In genomic region chr2:6866239-6866745, GRCh38 we compare ENCODE assay signal across 7 cellular contexts. TPM values are rescaled to one million over a fixed set of nuclear protein-coding genes. Genes with fewer than 3 reads are reported as not detected.
DNase-seq lines count a peak whose midpoint lies in the region; ATAC-seq, FAIRE-seq and TF ChIP-seq lines count a peak whose summit lies in the region.

No MANE protein-coding gene starts in this region.

- no peak overlapping the region for H2BK5ac ChIP-seq in IMR-90 (ENCODE audit: low read depth, low read length, poor library complexity, severe bottlenecking)

- intact Hi-C loops in IMR-90 (cut with micrococcal nuclease) (no loop called here), HepG2 (cut with micrococcal nuclease; ENCODE audit: unreplicated experiment) (no loop called here)

- DNase-seq in GDM1 (lab: John Stamatoyannopoulos, UW) (peak; percentile 53), IMR-90 (peak; percentile 3), SK-N-MC (ENCODE audit: low read depth, low spot score) (no peak), HepG2 (ENCODE audit: low spot score) (peak; percentile 24)
- DNase-seq in central memory CD4-positive, alpha-beta T cell: peak; percentile 29

- H3K36me3 Mint-ChIP-seq in stimulated activated naive CD8-positive, alpha-beta T cell treated with anti-CD3 and anti-CD28 coated beads, Interleukin-15, Interleukin-2, amounts not matched to agents 100 ng/mL and 50 ng/mL, for 24 hours (ENCODE audit: low read depth): peaks cover 11% of the 10 kb centered on the region

- H3K27ac ChIP-seq in IMR-90 (ENCODE audit: insufficient read depth, low read length) (no peak overlapping the region), SK-N-MC (no peak overlapping the region), HepG2 (ENCODE audit: extremely low read length, insufficient read depth, low read length) (no peak overlapping the region)

- peak; percentile 92 for FAIRE-seq in HepG2 (lab: Jason Lieb, UNC)

- H3K79me2 ChIP-seq in HepG2 (ENCODE audit: insufficient read depth, low read length): no peaks in the 10 kb centered on the region

- no peak overlapping the region for H2BK20ac ChIP-seq in IMR-90 (ENCODE audit: low read depth, low read length)

- H3K4me2 ChIP-seq in IMR-90 (ENCODE audit: low read depth, low read length) (peak overlapping the region; percentile 81), HepG2 (ENCODE audit: low read depth, low read length) (peak overlapping the region; percentile 83)

- H4K20me1 ChIP-seq in IMR-90 (ENCODE audit: insufficient read depth, low read length) (no peaks in the 10 kb centered on the region), HepG2 (ENCODE audit: insufficient read depth, low read length) (no peaks in the 10 kb centered on the region)

- H2BK15ac ChIP-seq in IMR-90 (ENCODE audit: low read depth, low read length): no peak overlapping the region

- H3K79me1 ChIP-seq in IMR-90 (ENCODE audit: low read depth in 1 of 2, low read length in 2 of 2): no peaks in the 10 kb centered on the region

- peak overlapping the region; percentile 85 for H2AFZ ChIP-seq in IMR-90 (replicated peaks; ENCODE audit: low read length, poor library complexity)
- H2AFZ ChIP-seq in HepG2 (ENCODE audit: low read length): no peak overlapping the region

- H3K4me3 ChIP-seq in IMR-90 (ENCODE audit: insufficient read depth, low read depth, low read length) (peak overlapping the region; percentile 61), SK-N-MC (peak overlapping the region; percentile 74), HepG2 (replicated peaks in 1 of 3; ENCODE audit: insufficient read depth in 1 of 3, low read depth in 2 of 3, low read length in 3 of 3) (peak overlapping the region; percentile 65 to 75 (median 70); a peak in 5 of 6 replicates)

- WGBS in IMR-90 (ENCODE audit: extremely low coverage in 2 of 2, insufficient read length in 1 of 2), 2 experiments: no CpG with 5 or more reads among the region's 10 CpGs
- 7% methylated on average over 9 of the region's 10 CpGs for WGBS in HepG2 (ENCODE audit: low lambda C conversion rate)

- no peaks in the 10 kb centered on the region for H3K36me3 ChIP-seq in IMR-90 (ENCODE audit: control insufficient read depth, insufficient read depth, low read length)
- H3K36me3 ChIP-seq in SK-N-MC (ENCODE audit: insufficient read depth, low read length): no peaks in the 10 kb centered on the region; the same call in 1 of the 2 replicates
- no peaks in the 10 kb centered on the region for H3K36me3 ChIP-seq in HepG2 (replicated peaks in 1 of 2; ENCODE audit: control insufficient read depth in 1 of 2, insufficient read depth in 2 of 2, low read length in 2 of 2)

- peaks cover 12% of the 10 kb centered on the region for H3K27me3 ChIP-seq in IMR-90 (ENCODE audit: control insufficient read depth, insufficient read depth, low read length)
- peaks cover 0 to 37% of the 10 kb centered on the region in 2 experiments; a peak in 3 of 5 replicates for H3K27me3 ChIP-seq in HepG2 (ENCODE audit: control insufficient read depth in 1 of 2, insufficient read depth in 2 of 2, low read length in 2 of 2)

- H3K23ac ChIP-seq in IMR-90 (ENCODE audit: low read depth, low read length): no peak overlapping the region

- TF ChIP-seq CTCF in IMR-90 (conservative IDR thresholded peaks at IDR 0.05; ENCODE audit: low read depth, low read length) (no peak), HepG2 (CRISPR knock-in tag; IDR thresholded peaks at IDR 0.05) (peak; percentile 61)

- no peak overlapping the region for H3K56ac ChIP-seq in IMR-90 (ENCODE audit: extremely low read depth, insufficient read depth, low read length)

- in situ Hi-C loops in IMR-90 (cut with MboI; ENCODE audit: low sequenced_read_pairs) (no loop called here), HepG2 (cut with HindIII; ENCODE audit: extremely low pct_ligation_motif_present, low pct_unique_long_range_greater_than_20kb) (no loop called here)

- H3K27me3 Mint-ChIP-seq in stimulated activated naive CD8-positive, alpha-beta T cell treated with anti-CD3 and anti-CD28 coated beads, Interleukin-15, Interleukin-2, amounts not matched to agents 100 ng/mL and 50 ng/mL, for 24 hours: no peaks in the 10 kb centered on the region

- no peak for TF ChIP-seq EP300 in HepG2 (IDR thresholded peaks at IDR 0.05; ENCODE audit: low read depth in 2 of 2, low read length in 2 of 2)
- TF ChIP-seq EP300 in HepG2 (CRISPR knock-in tag; IDR thresholded peaks at IDR 0.05; ENCODE audit: borderline replicate concordance): no peak

- no peak overlapping the region for H2BK120ac ChIP-seq in IMR-90 (ENCODE audit: low read depth, low read length)

- POLR2A ChIA-PET in IMR-90 (lab: Charles Lee; ENCODE audit: unreplicated experiment) (no interaction called here), HepG2 (lab: Yijun Ruan, JAX) (interaction anchor here (1.1 kb wide), 1 partner anchor 55 kb away, joined by 3 read pairs; no protein-coding TSS in a partner anchor)

- H4K91ac ChIP-seq in IMR-90 (ENCODE audit: insufficient read depth, low read depth, low read length): no peak overlapping the region

- CTCF ChIA-PET in IMR-90 (lab: Yijun Ruan, JAX): no interaction called here
- CTCF ChIA-PET in HepG2 (lab: Yijun Ruan, JAX; ENCODE audit: low intra/inter-chr PET ratio, low total read pairs): interaction anchor here (1.2 kb wide), 1 partner anchor 37 kb away, joined by 4 read pairs; no protein-coding TSS in a partner anchor

- no peaks in the 10 kb centered on the region for H3K9me1 ChIP-seq in IMR-90 (ENCODE audit: insufficient read depth, low read length)

- no peak overlapping the region for H3K18ac ChIP-seq in IMR-90 (ENCODE audit: low read depth, low read length)

- no TSS peak for BruUV-seq in IMR-90 (replicated peaks; lab: Mats Ljungman, UMichigan)
- BruUV-seq in HepG2 (replicated peaks; lab: Mats Ljungman, UMichigan): no TSS peak

- H3K27ac Mint-ChIP-seq in stimulated activated naive CD8-positive, alpha-beta T cell treated with anti-CD3 and anti-CD28 coated beads, Interleukin-15, Interleukin-2, amounts not matched to agents 100 ng/mL and 50 ng/mL, for 24 hours: peak overlapping the region; percentile 90

- no peak overlapping the region for H2AK5ac ChIP-seq in IMR-90 (ENCODE audit: low read depth, low read length)

- no peak overlapping the region for H3K14ac ChIP-seq in IMR-90 (replicated peaks; ENCODE audit: low read depth, low read length)

- peak overlapping the region; percentile 87 for H3K4me3 Mint-ChIP-seq in stimulated activated naive CD8-positive, alpha-beta T cell treated with anti-CD3 and anti-CD28 coated beads, Interleukin-15, Interleukin-2, amounts not matched to agents 100 ng/mL and 50 ng/mL, for 24 hours

- no peak overlapping the region for H3K4ac ChIP-seq in IMR-90 (ENCODE audit: low read depth, low read length)

- TF ChIP-seq RAD21 in IMR-90 (IDR thresholded peaks at IDR 0.05; ENCODE audit: low read length) (no peak), HepG2 (CRISPR knock-in tag; IDR thresholded peaks at IDR 0.05) (no peak)

- H3K9me3 ChIP-seq in IMR-90 (ENCODE audit: control insufficient read depth, insufficient read depth, low read length): no peaks in the 10 kb centered on the region
- H3K9me3 ChIP-seq in SK-N-MC (ENCODE audit: low read depth, low read length): no peaks in the 10 kb centered on the region
- no peaks in the 10 kb centered on the region for H3K9me3 ChIP-seq in HepG2 (ENCODE audit: low read length)

- H3K4me1 ChIP-seq in IMR-90 (ENCODE audit: control insufficient read depth, insufficient read depth, low read length): peaks cover 2% of the 10 kb centered on the region; the same call in 1 of the 2 replicates
- H3K4me1 ChIP-seq in HepG2 (ENCODE audit: insufficient read depth, low read length): peaks cover 19% of the 10 kb centered on the region

- dilution Hi-C loops in IMR-90 (cut with HindIII; ENCODE audit: low sequenced_read_pairs, unreplicated experiment): no loop called here

- H3K9ac ChIP-seq in IMR-90 (ENCODE audit: low read depth, low read length) (no peak overlapping the region), SK-N-MC (ENCODE audit: insufficient read length) (peak overlapping the region; percentile 74), HepG2 (ENCODE audit: insufficient read depth, low read depth, low read length) (no peak overlapping the region)

- peak; percentile 36 for ATAC-seq in GM21515 (IDR thresholded peaks at IDR 0.05; ENCODE audit: unreplicated experiment)
- ATAC-seq in IMR-90 (ENCODE audit: low read depth): no peak
- peak; percentile 76 for ATAC-seq in HepG2

- no peaks in the 10 kb centered on the region for H3K9me3 Mint-ChIP-seq in stimulated activated naive CD8-positive, alpha-beta T cell treated with anti-CD3 and anti-CD28 coated beads, Interleukin-15, Interleukin-2, amounts not matched to agents 100 ng/mL and 50 ng/mL, for 24 hours

- peaks cover 27% of the 10 kb centered on the region for H3K4me1 Mint-ChIP-seq in stimulated activated naive CD8-positive, alpha-beta T cell treated with anti-CD3 and anti-CD28 coated beads, Interleukin-15, Interleukin-2, amounts not matched to agents 100 ng/mL and 50 ng/mL, for 24 hours (ENCODE audit: low read depth)

- H4K5ac ChIP-seq in IMR-90 (ENCODE audit: low read depth, low read length): no peak overlapping the region

- no peak overlapping the region for H4K8ac ChIP-seq in IMR-90 (ENCODE audit: low read depth in 2 of 2, low read length in 2 of 2)

- no peak overlapping the region for H2AK9ac ChIP-seq in IMR-90 (replicated peaks; ENCODE audit: low read depth, low read length, poor library complexity)

- no peak for TF ChIP-seq POLR2A in IMR-90 (IDR thresholded peaks at IDR 0.05; ENCODE audit: low read depth, low read length)
- TF ChIP-seq POLR2A in HepG2 (IDR thresholded peaks at IDR 0.05; ENCODE audit: insufficient read depth in 1 of 2, low read depth in 2 of 2, low read length in 2 of 2): no peak

RNA-seq across cellular contexts. Expression of gene CMPK2, which starts 0.6 kb away (rescaled TPM):
- total RNA-seq in IMR-90 (2012; rRNA removed) (0.18 and 0.28 TPM in 2 replicates), HepG2 (2016; rRNA removed; fragmentation: Illumina TruSeq; extraction: Trizol) (0.58 and 1.0 TPM in 2 replicates)
- polyA plus RNA-seq in IMR-90 (2012; rRNA removed) (0.03 and 0.11 TPM in 2 replicates), HepG2 (2011; rRNA removed) (0.04 and 0.16 TPM in 2 replicates)
- 0.02 TPM in 1 of 2 replicates, not detected in the other for polyA plus RNA-seq in IMR-90 (2012; cell fraction: cytosol; rRNA removed)
- polyA plus RNA-seq in IMR-90 (2012; cell fraction: nucleus; rRNA removed; ENCODE audit: low replicate concordance): 0.05 and 0.07 TPM in 2 replicates
- total RNA-seq in HepG2 (2016; cell fraction: cytosol; rRNA removed; fragmentation: Illumina TruSeq; extraction: Trizol; ENCODE audit: low read depth): 0.10 and 0.35 TPM in 2 replicates
- total RNA-seq in HepG2 (2016; cell fraction: insoluble cytoplasmic fraction; rRNA removed; fragmentation: Illumina TruSeq; extraction: Trizol): 0.88 and 0.89 TPM in 2 replicates
- total RNA-seq in HepG2 (2016; cell fraction: membrane; rRNA removed; fragmentation: Illumina TruSeq; extraction: Trizol): 0.34 and 0.48 TPM in 2 replicates
- total RNA-seq in HepG2 (2016; cell fraction: nucleus; rRNA removed; fragmentation: Illumina TruSeq; extraction: Trizol): 0.34 and 0.44 TPM in 2 replicates
- polyA plus RNA-seq in HepG2 (2011; cell fraction: cytosol; rRNA removed): 0.05 and 0.08 TPM in 2 replicates
- polyA plus RNA-seq in HepG2 (2011; cell fraction: nucleus; rRNA removed): not detected in 2 replicates
- 0.20 TPM in 1 of 2 replicates, not detected in the other for polyA plus RNA-seq in HepG2 (2012)
- polyA plus RNA-seq in HepG2 (2016; cell fraction: cytosol; fragmentation: Illumina TruSeq; extraction: Trizol; ENCODE audit: low read depth): 0.07 and 0.27 TPM in 2 replicates
- 0.84 and 1.0 TPM in 2 replicates for polyA plus RNA-seq in HepG2 (2016; cell fraction: insoluble cytoplasmic fraction; fragmentation: Illumina TruSeq; extraction: Trizol; ENCODE audit: low read depth)
- polyA plus RNA-seq in HepG2 (2016; cell fraction: membrane; fragmentation: Illumina TruSeq; extraction: Trizol; ENCODE audit: low read depth): 0.23 and 0.33 TPM in 2 replicates
- polyA plus RNA-seq in HepG2 (2016; cell fraction: nucleus; fragmentation: Illumina TruSeq; extraction: Trizol; ENCODE audit: insufficient read depth, low read depth): 0.55 and 0.74 TPM in 2 replicates
- 0.28 TPM in 1 of 2 replicates, not detected in the other for polyA minus RNA-seq in HepG2 (2011; rRNA and poly(A)+ RNA removed; ENCODE audit: low replicate concordance)
- polyA minus RNA-seq in HepG2 (2011; cell fraction: cytosol; rRNA and poly(A)+ RNA removed): not detected in 2 replicates
- polyA minus RNA-seq in HepG2 (2011; cell fraction: nucleus; rRNA and poly(A)+ RNA removed): 0.77 TPM in 1 of 2 replicates, not detected in the other

RNA-seq across cellular contexts. Expression of gene RSAD2, which starts 11.3 kb away (rescaled TPM):
- not detected in 2 replicates for total RNA-seq in IMR-90 (2012; rRNA removed)
- not detected in 2 replicates for polyA plus RNA-seq in IMR-90 (2012; rRNA removed)
- not detected in 2 replicates for polyA plus RNA-seq in IMR-90 (2012; cell fraction: cytosol; rRNA removed)
- polyA plus RNA-seq in IMR-90 (2012; cell fraction: nucleus; rRNA removed; ENCODE audit: low replicate concordance): not detected in 2 replicates
- 0.06 and 0.11 TPM in 2 replicates for total RNA-seq in HepG2 (2016; rRNA removed; fragmentation: Illumina TruSeq; extraction: Trizol)
- 0.09 and 0.10 TPM in 2 replicates for total RNA-seq in HepG2 (2016; cell fraction: cytosol; rRNA removed; fragmentation: Illumina TruSeq; extraction: Trizol; ENCODE audit: low read depth)
- not detected in 2 replicates for total RNA-seq in HepG2 (2016; cell fraction: insoluble cytoplasmic fraction; rRNA removed; fragmentation: Illumina TruSeq; extraction: Trizol)
- not detected in 2 replicates for total RNA-seq in HepG2 (2016; cell fraction: membrane; rRNA removed; fragmentation: Illumina TruSeq; extraction: Trizol)
- 0.25 TPM in 1 of 2 replicates, not detected in the other for total RNA-seq in HepG2 (2016; cell fraction: nucleus; rRNA removed; fragmentation: Illumina TruSeq; extraction: Trizol)
- polyA plus RNA-seq in HepG2 (2011; rRNA removed): not detected in 2 replicates
- not detected in 2 replicates for polyA plus RNA-seq in HepG2 (2011; cell fraction: cytosol; rRNA removed)
- polyA plus RNA-seq in HepG2 (2011; cell fraction: nucleus; rRNA removed): not detected in 2 replicates
- not detected in 2 replicates for polyA plus RNA-seq in HepG2 (2012)
- not detected in 2 replicates for polyA plus RNA-seq in HepG2 (2016; cell fraction: cytosol; fragmentation: Illumina TruSeq; extraction: Trizol; ENCODE audit: low read depth)
- polyA plus RNA-seq in HepG2 (2016; cell fraction: insoluble cytoplasmic fraction; fragmentation: Illumina TruSeq; extraction: Trizol; ENCODE audit: low read depth): not detected in 2 replicates
- not detected in 2 replicates for polyA plus RNA-seq in HepG2 (2016; cell fraction: membrane; fragmentation: Illumina TruSeq; extraction: Trizol; ENCODE audit: low read depth)
- polyA plus RNA-seq in HepG2 (2016; cell fraction: nucleus; fragmentation: Illumina TruSeq; extraction: Trizol; ENCODE audit: insufficient read depth, low read depth): not detected in 2 replicates
- 0.04 and 0.09 TPM in 2 replicates for polyA minus RNA-seq in HepG2 (2011; rRNA and poly(A)+ RNA removed; ENCODE audit: low replicate concordance)
- not detected in 2 replicates for polyA minus RNA-seq in HepG2 (2011; cell fraction: cytosol; rRNA and poly(A)+ RNA removed)
- polyA minus RNA-seq in HepG2 (2011; cell fraction: nucleus; rRNA and poly(A)+ RNA removed): not detected in 2 replicates

RNA-seq across cellular contexts. Expression of gene RNF144A, which starts 50.9 kb away (rescaled TPM):
- total RNA-seq in IMR-90 (2012; rRNA removed) (0.18 and 0.28 TPM in 2 replicates), HepG2 (2016; rRNA removed; fragmentation: Illumina TruSeq; extraction: Trizol) (16.5 and 20.8 TPM in 2 replicates)
- polyA plus RNA-seq in IMR-90 (2012; rRNA removed) (0.26 and 0.47 TPM in 2 replicates), HepG2 (2011; rRNA removed) (13.2 and 13.9 TPM in 2 replicates)
- polyA plus RNA-seq in IMR-90 (2012; cell fraction: cytosol; rRNA removed): 0.14 and 0.22 TPM in 2 replicates
- polyA plus RNA-seq in IMR-90 (2012; cell fraction: nucleus; rRNA removed; ENCODE audit: low replicate concordance): 0.15 and 0.17 TPM in 2 replicates
- 12.0 and 16.8 TPM in 2 replicates for total RNA-seq in HepG2 (2016; cell fraction: cytosol; rRNA removed; fragmentation: Illumina TruSeq; extraction: Trizol; ENCODE audit: low read depth)
- total RNA-seq in HepG2 (2016; cell fraction: insoluble cytoplasmic fraction; rRNA removed; fragmentation: Illumina TruSeq; extraction: Trizol): 16.0 and 19.8 TPM in 2 replicates
- total RNA-seq in HepG2 (2016; cell fraction: membrane; rRNA removed; fragmentation: Illumina TruSeq; extraction: Trizol): 19.8 and 25.4 TPM in 2 replicates
- total RNA-seq in HepG2 (2016; cell fraction: nucleus; rRNA removed; fragmentation: Illumina TruSeq; extraction: Trizol): 21.0 and 24.6 TPM in 2 replicates
- 11.3 and 13.1 TPM in 2 replicates for polyA plus RNA-seq in HepG2 (2011; cell fraction: cytosol; rRNA removed)
- 14.7 and 16.7 TPM in 2 replicates for polyA plus RNA-seq in HepG2 (2011; cell fraction: nucleus; rRNA removed)
- polyA plus RNA-seq in HepG2 (2012): 3.4 and 4.4 TPM in 2 replicates
- 6.8 and 7.8 TPM in 2 replicates for polyA plus RNA-seq in HepG2 (2016; cell fraction: cytosol; fragmentation: Illumina TruSeq; extraction: Trizol; ENCODE audit: low read depth)
- polyA plus RNA-seq in HepG2 (2016; cell fraction: insoluble cytoplasmic fraction; fragmentation: Illumina TruSeq; extraction: Trizol; ENCODE audit: low read depth): 17.5 and 19.7 TPM in 2 replicates
- 10.7 and 11.4 TPM in 2 replicates for polyA plus RNA-seq in HepG2 (2016; cell fraction: membrane; fragmentation: Illumina TruSeq; extraction: Trizol; ENCODE audit: low read depth)
- 15.5 and 16.5 TPM in 2 replicates for polyA plus RNA-seq in HepG2 (2016; cell fraction: nucleus; fragmentation: Illumina TruSeq; extraction: Trizol; ENCODE audit: insufficient read depth, low read depth)
- polyA minus RNA-seq in HepG2 (2011; rRNA and poly(A)+ RNA removed; ENCODE audit: low replicate concordance): 0.12 and 37.2 TPM in 2 replicates
- 17.1 and 17.7 TPM in 2 replicates for polyA minus RNA-seq in HepG2 (2011; cell fraction: cytosol; rRNA and poly(A)+ RNA removed)
- 29.2 and 36.2 TPM in 2 replicates for polyA minus RNA-seq in HepG2 (2011; cell fraction: nucleus; rRNA and poly(A)+ RNA removed)

Comparison
In these comparisons a context has a peak if more than half of its experiments do, and no peak if none do; other contexts are left out.
1. RNA of gene RNF144A, which starts 50.9 kb away (total RNA-seq): 12.0 to 25.4 TPM in HepG2; 0.18 to 0.28 TPM in IMR-90; every median in the first group is over 10 times any median in the second.
2. Peak in every context shown above with its lines, with median percentiles within 50 percentile points of each other: H3K4me3 ChIP-seq.